In the genomic region with DNA sequence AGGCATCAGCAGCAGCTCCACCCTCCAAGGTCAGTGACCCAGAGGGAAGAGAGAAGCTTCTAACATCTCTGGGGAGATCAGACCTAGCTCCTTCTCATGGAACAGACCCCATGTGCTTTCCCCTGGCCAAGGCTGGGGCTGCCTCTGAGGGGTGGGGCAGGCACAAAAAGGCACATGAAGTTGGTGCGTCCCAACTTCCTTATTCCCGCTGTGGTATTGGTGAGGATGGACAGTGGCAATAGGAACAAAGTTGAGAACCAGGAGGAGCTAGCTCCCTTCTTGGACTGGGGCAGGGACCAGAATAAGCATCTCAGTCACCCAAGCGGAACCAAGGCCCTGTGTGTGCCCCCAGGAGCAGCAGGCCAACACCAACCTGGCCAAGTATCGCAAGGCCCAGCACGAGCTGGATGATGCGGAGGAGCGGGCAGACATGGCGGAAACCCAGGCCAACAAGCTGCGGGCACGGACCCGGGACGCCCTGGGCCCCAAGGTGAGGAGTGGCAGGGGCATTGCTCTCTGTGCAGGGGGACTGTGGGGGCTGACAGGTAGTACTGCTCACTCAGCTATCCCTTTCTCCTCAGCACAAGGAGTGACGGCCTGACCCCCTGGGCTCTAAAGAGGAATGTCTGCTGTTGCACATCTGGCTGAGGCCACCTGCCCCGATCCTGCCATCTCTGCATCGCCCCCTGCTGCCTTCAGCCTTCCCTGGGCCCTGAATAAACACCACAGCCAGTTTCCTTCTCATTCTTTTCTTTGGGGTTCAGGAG, we compare ENCODE assay signal across 13 cellular contexts. TPM values are rescaled to one million over a fixed set of nuclear protein-coding genes. Genes with fewer than 3 reads are reported as not detected.
DNase-seq lines count a peak whose midpoint lies in the region; ATAC-seq and TF ChIP-seq lines count a peak whose summit lies in the region.
"Had no signal": no experiment of that assay in that cellular context is flagged by ENCODE, and none has a peak within 500 bp of the region (broad histone marks: within the 10 kb centered on the region; RNA-seq: fewer than 3 reads in every experiment).

No MANE protein-coding gene starts in this region.

- TF ChIP-seq CTCF in heart right ventricle (IDR thresholded peaks at IDR 0.05): peak in 5 of 9 donors; percentile 6 to 22 (median 17)
- peak; percentile 7 for TF ChIP-seq CTCF in upper lobe of right lung (IDR thresholded peaks at IDR 0.05)
- TF ChIP-seq CTCF in gastroesophageal sphincter (IDR thresholded peaks at IDR 0.05): no peak
- TF ChIP-seq CTCF in Peyer's patch (IDR thresholded peaks at IDR 0.05): peak in 3 of 6 experiments; percentile 41 to 45 (median 41)

- TF ChIP-seq POLR2A in gastroesophageal sphincter (IDR thresholded peaks at IDR 0.05) (no peak), Peyer's patch (IDR thresholded peaks at IDR 0.05) (no peak)

- peaks cover 3% of the 10 kb centered on the region for H3K36me3 Mint-ChIP-seq in activated naive CD8-positive, alpha-beta T cell
- peaks cover 9% of the 10 kb centered on the region for H3K36me3 Mint-ChIP-seq in activated naive CD8-positive, alpha-beta T cell treated with anti-CD3 and anti-CD28 coated beads, Interleukin-2, amount 50 U/mL, for 24 hours (ENCODE audit: low read depth)

- peak overlapping the region; percentile 34 for H3K27ac Mint-ChIP-seq in activated naive CD8-positive, alpha-beta T cell
- no peak overlapping the region for H3K27ac Mint-ChIP-seq in activated naive CD8-positive, alpha-beta T cell treated with anti-CD3 and anti-CD28 coated beads, Interleukin-2, amount 50 U/mL, for 24 hours

- H3K9me3 ChIP-seq in heart right ventricle (no peaks in the 10 kb centered on the region), upper lobe of right lung (no peaks in the 10 kb centered on the region), gastroesophageal sphincter (no peaks in the 10 kb centered on the region), Peyer's patch (no peaks in the 10 kb centered on the region)
- H3K9me3 ChIP-seq: colonic mucosa, HAP-1 had no signal

- H3K4me1 ChIP-seq in heart right ventricle (peaks cover 0 to 16% (median 0%) of the 10 kb centered on the region in 9 donors), upper lobe of right lung (no peaks in the 10 kb centered on the region), gastroesophageal sphincter (peaks cover 0 to 14% (median 7%) of the 10 kb centered on the region in 3 donors), Peyer's patch (peaks cover 0 to 9% (median 0%) of the 10 kb centered on the region in 4 donors)
- H3K4me1 ChIP-seq: colonic mucosa, HAP-1, parathyroid adenoma had no signal

- H3K36me3 ChIP-seq in heart right ventricle (peaks cover 14 to 100% (median 86%) of the 10 kb centered on the region in 9 donors), upper lobe of right lung (peaks cover 92% of the 10 kb centered on the region), gastroesophageal sphincter (peaks cover 0 to 96% of the 10 kb centered on the region in 2 donors), Peyer's patch (peaks cover 0 to 87% (median 0%) of the 10 kb centered on the region in 3 donors)

- 67 to 77% methylated on average over 15 of the region's 15 CpGs for WGBS in heart right ventricle, 2 donors
- WGBS in gastroesophageal sphincter (ENCODE audit: low coverage in 1 of 2), 2 donors: no CpG with 5 or more reads among the region's 15 CpGs

- H3K27me3 Mint-ChIP-seq in activated naive CD8-positive, alpha-beta T cell: no peaks in the 10 kb centered on the region
- no peaks in the 10 kb centered on the region for H3K27me3 Mint-ChIP-seq in activated naive CD8-positive, alpha-beta T cell treated with anti-CD3 and anti-CD28 coated beads, Interleukin-2, amount 50 U/mL, for 24 hours

- in situ Hi-C loops in SK-MEL-5 (cut with HindIII; ENCODE audit: low pct_unique_long_range_greater_than_20kb, low sequenced_read_pairs): no loop called here

- intact Hi-C loops in heart right ventricle (cut with DNase I) (no loop called here), upper lobe of right lung (cut with DNase I) (no loop called here)

- TF ChIP-seq EP300 in gastroesophageal sphincter (IDR thresholded peaks at IDR 0.05): no peak

- no peak overlapping the region for H3K4me3 Mint-ChIP-seq in activated naive CD8-positive, alpha-beta T cell
- H3K4me3 Mint-ChIP-seq in activated naive CD8-positive, alpha-beta T cell treated with anti-CD3 and anti-CD28 coated beads, Interleukin-2, amount 50 U/mL, for 24 hours: no peak overlapping the region

- H3K27ac ChIP-seq in heart right ventricle (peak overlapping the region in 1 of 10 donors; percentile 7), upper lobe of right lung (no peak overlapping the region), gastroesophageal sphincter (no peak overlapping the region), Peyer's patch (no peak overlapping the region)
- H3K27ac ChIP-seq: colonic mucosa, parathyroid adenoma, SK-N-MC had no signal

- H3K27me3 ChIP-seq in heart right ventricle (no peaks in the 10 kb centered on the region), upper lobe of right lung (no peaks in the 10 kb centered on the region), gastroesophageal sphincter (no peaks in the 10 kb centered on the region), Peyer's patch (no peaks in the 10 kb centered on the region)
- H3K27me3 ChIP-seq: colonic mucosa had no signal

- H3K4me1 Mint-ChIP-seq in activated naive CD8-positive, alpha-beta T cell (ENCODE audit: low read depth): no peaks in the 10 kb centered on the region
- H3K4me1 Mint-ChIP-seq in activated naive CD8-positive, alpha-beta T cell treated with anti-CD3 and anti-CD28 coated beads, Interleukin-2, amount 50 U/mL, for 24 hours: no peaks in the 10 kb centered on the region

- no peak overlapping the region for H3K4me3 ChIP-seq in heart right ventricle
- no peak overlapping the region for H3K4me3 ChIP-seq in upper lobe of right lung
- H3K4me3 ChIP-seq in gastroesophageal sphincter: no peak overlapping the region
- H3K4me3 ChIP-seq in Peyer's patch: no peak overlapping the region
- H3K4me3 ChIP-seq: colonic mucosa, HAP-1, SK-N-MC had no signal

- no peaks in the 10 kb centered on the region for H3K9me3 Mint-ChIP-seq in activated naive CD8-positive, alpha-beta T cell (ENCODE audit: low read depth)
- no peaks in the 10 kb centered on the region for H3K9me3 Mint-ChIP-seq in activated naive CD8-positive, alpha-beta T cell treated with anti-CD3 and anti-CD28 coated beads, Interleukin-2, amount 50 U/mL, for 24 hours

- DNase-seq in activated naive CD8-positive, alpha-beta T cell treated with anti-CD3 and anti-CD28 coated beads, Interleukin-2, amount 50 U/mL, for 24 hours: no peak
- DNase-seq in SK-MEL-5 (ENCODE audit: low read depth, low spot score) (peak; percentile 22), heart right ventricle (no peak), upper lobe of right lung (no peak), NCI-H2227 treated with DMSO at 0.1 percent for 48 hours (lab: John Stamatoyannopoulos, UW) (no peak), Peyer's patch (no peak)
- DNase-seq: colonic mucosa, NCI-H2081 treated with DMSO at 0.1 percent for 48 hours had no signal

- ATAC-seq in activated naive CD8-positive, alpha-beta T cell treated with anti-CD3 and anti-CD28 coated beads, Interleukin-2, amount 50 U/mL, for 24 hours: no peak
- no peak for ATAC-seq in heart right ventricle
- ATAC-seq in upper lobe of right lung: no peak
- no peak for ATAC-seq in gastroesophageal sphincter

RNA-seq across cellular contexts. Expression of a gene that starts 46.1 kb away (rescaled TPM):
- total RNA-seq in SK-MEL-5 (2014; rRNA removed; shearing (Covaris generic)): 0.03 and 0.08 TPM in 2 replicates
- 0.15 and 0.69 TPM in 2 replicates for polyA plus RNA-seq in SK-MEL-5 (2015; cell fraction: cytosol; rRNA removed)
- polyA plus RNA-seq in SK-MEL-5 (2015; cell fraction: nucleus; rRNA removed): 1.00 and 3.7 TPM in 2 replicates
- 100 to 1,000 TPM; 117 to 318 (median 182) TPM for total RNA-seq in heart right ventricle
- polyA plus RNA-seq in heart right ventricle: 100 to 1,000 TPM in 1 of 2 donors, 10 to 100 TPM in 1; 22.1 to 962 TPM
- total RNA-seq in upper lobe of right lung: 1.8 TPM
- total RNA-seq in gastroesophageal sphincter: under 1 TPM; 0.07 to 0.78 (median 0.16) TPM
- total RNA-seq in Peyer's patch: 1 to 10 TPM in 3 of 4 donors, under 1 TPM in 1; 0.40 to 2.0 (median 1.4) TPM

RNA-seq across cellular contexts. Expression of a gene that starts 46.2 kb away (rescaled TPM):
- 154 and 164 TPM in 2 replicates for total RNA-seq in SK-MEL-5 (2014; rRNA removed; shearing (Covaris generic))
- 118 and 145 TPM in 2 replicates for polyA plus RNA-seq in SK-MEL-5 (2015; cell fraction: cytosol; rRNA removed)
- 436 and 469 TPM in 2 replicates for polyA plus RNA-seq in SK-MEL-5 (2015; cell fraction: nucleus; rRNA removed)
- total RNA-seq in heart right ventricle: 10 to 100 TPM; 20.0 to 33.2 (median 24.7) TPM
- 10 to 100 TPM; 30.6 to 60.4 TPM for polyA plus RNA-seq in heart right ventricle
- total RNA-seq in upper lobe of right lung: 30.0 TPM
- 10 to 100 TPM; 28.0 to 47.6 (median 35.6) TPM for total RNA-seq in gastroesophageal sphincter
- 10 to 100 TPM; 58.0 to 95.6 (median 84.6) TPM for total RNA-seq in Peyer's patch

Comparison
In these comparisons a context has a peak if more than half of its experiments do, and no peak if none do; other contexts are left out.
1. CTCF ChIP-seq: peak in heart right ventricle (5 of 9) and upper lobe of right lung (single experiment); none in gastroesophageal sphincter (0 of 4).
2. RNA of a gene that starts 46.1 kb away (total RNA-seq): 117 to 318 TPM in heart right ventricle; 1.8 TPM in upper lobe of right lung (single experiment), 0.40 to 2.0 TPM in Peyer's patch, 0.07 to 0.78 TPM in gastroesophageal sphincter and 0.03 to 0.08 TPM in SK-MEL-5; every median in the first group is over 10 times any median in the second.